ENCODE assay signal across 8 cellular contexts in the genomic region with DNA sequence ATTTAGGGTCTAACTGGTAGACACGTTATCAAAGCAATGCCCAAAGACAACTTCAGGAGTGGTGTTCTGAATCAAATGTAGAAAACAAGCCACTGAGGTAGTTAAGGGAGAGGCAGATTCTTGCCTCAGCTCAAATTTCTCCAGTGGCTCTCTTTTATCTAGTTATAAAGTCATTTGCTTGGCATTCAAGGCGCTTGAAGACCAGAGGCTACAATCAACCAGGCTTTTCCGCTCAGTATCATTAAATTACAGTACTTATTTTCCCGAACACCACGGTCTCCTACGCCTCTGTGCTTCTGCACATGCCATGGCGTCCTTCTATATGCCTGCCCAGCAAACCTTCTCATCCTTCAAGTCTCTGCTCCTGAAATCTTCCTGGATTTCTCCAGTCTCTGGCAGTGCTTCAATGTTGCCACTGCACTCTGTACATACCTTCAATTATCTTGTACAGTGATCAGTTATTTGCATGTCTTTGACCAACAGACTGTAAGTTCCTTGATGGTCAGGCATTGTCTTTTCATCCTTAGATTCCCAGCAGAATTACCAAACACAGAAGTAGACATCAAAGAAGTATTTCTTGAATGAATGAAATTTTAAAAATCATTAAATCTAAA. TPM values are rescaled to one million over a fixed set of nuclear protein-coding genes. Genes with fewer than 3 reads are reported as not detected.
A peak's percentile ranks its signal among the peaks of the same experiment; 100 is the strongest.
DNase-seq lines count a peak whose midpoint lies in the region; ATAC-seq and TF ChIP-seq lines count a peak whose summit lies in the region.

No MANE protein-coding gene starts in this region.

- H3K4me3 ChIP-seq in left ventricle myocardium inferior = peak overlapping the region; percentile 86
- H3K4me3 ChIP-seq in astrocyte of the spinal cord (ENCODE audit: low read depth, low read length) = peak overlapping the region; percentile 53
- H3K4me3 ChIP-seq in lower lobe of right lung = peak overlapping the region; percentile 78
- peak overlapping the region; percentile 55 to 83 for H3K4me3 ChIP-seq in uterus

- ATAC-seq in left cardiac atrium = no peak
- ATAC-seq in lower lobe of right lung = no peak
- ATAC-seq in GM18868 (IDR thresholded peaks at IDR 0.05; ENCODE audit: unreplicated experiment) = no peak
- ATAC-seq in HG03469 (IDR thresholded peaks at IDR 0.05; ENCODE audit: unreplicated experiment) = no peak

- H3K4me1 ChIP-seq in left ventricle myocardium inferior = peaks cover 28% of the 10 kb centered on the region
- H3K4me1 ChIP-seq in lower lobe of right lung = peaks cover 5% of the 10 kb centered on the region
- H3K4me1 ChIP-seq in uterus = no peaks in the 10 kb centered on the region

- intact Hi-C loops in left ventricle myocardium inferior (cut with micrococcal nuclease) (no loop called here), left cardiac atrium (cut with DNase I) (loop anchor here in 1 of 2 donors (10.0 kb wide), 1 partner anchor 158 kb away; no protein-coding TSS in a partner anchor), lower lobe of right lung (cut with DNase I) (no loop called here), uterus (cut with DNase I; ENCODE audit: low total_unique reads) (no loop called here)

- TF ChIP-seq CTCF in left ventricle myocardium inferior (IDR thresholded peaks at IDR 0.05; ENCODE audit: borderline replicate concordance) = no peak
- TF ChIP-seq CTCF in astrocyte of the spinal cord (IDR thresholded peaks at IDR 0.05; ENCODE audit: low read depth, low read length) = no peak
- TF ChIP-seq CTCF in lower lobe of right lung (IDR thresholded peaks at IDR 0.05) = no peak
- TF ChIP-seq CTCF in uterus (IDR thresholded peaks at IDR 0.05) = no peak

- DNase-seq in left ventricle myocardium inferior (no peak), left cardiac atrium (no peak), astrocyte of the spinal cord (ENCODE audit: low read depth, low spot score) (peak; percentile 29), lower lobe of right lung (no peak), uterus (no peak)
- no peak for DNase-seq in central memory CD4-positive, alpha-beta T cell

- in situ Hi-C loops in astrocyte of the spinal cord (cut with HindIII; ENCODE audit: low sequenced_read_pairs) = no loop called here

- no peak for TF ChIP-seq POLR2A in uterus (IDR thresholded peaks at IDR 0.05)

- H3K36me3 ChIP-seq in left ventricle myocardium inferior = no peaks in the 10 kb centered on the region
- no peaks in the 10 kb centered on the region for H3K36me3 ChIP-seq in lower lobe of right lung
- H3K36me3 ChIP-seq in uterus = no peaks in the 10 kb centered on the region

- H3K27me3 ChIP-seq in left ventricle myocardium inferior (ENCODE audit: low read depth) (no peaks in the 10 kb centered on the region), lower lobe of right lung (ENCODE audit: low read depth) (no peaks in the 10 kb centered on the region), uterus (no peaks in the 10 kb centered on the region)

- H3K27ac ChIP-seq in left ventricle myocardium inferior (replicated peaks) = peak overlapping the region; percentile 97
- H3K27ac ChIP-seq in lower lobe of right lung = peak overlapping the region; percentile 94
- peak overlapping the region; percentile 96 to 99 for H3K27ac ChIP-seq in uterus

- H3K9me3 ChIP-seq in left ventricle myocardium inferior (replicated peaks) (no peaks in the 10 kb centered on the region), lower lobe of right lung (no peaks in the 10 kb centered on the region), uterus (no peaks in the 10 kb centered on the region)

RNA-seq across cellular contexts. Expression of a gene that starts 1.4 kb away (rescaled TPM):
- 11.9 TPM for total RNA-seq in left ventricle myocardium inferior
- 10 to 100 TPM; 22.5 to 23.3 TPM for total RNA-seq in left cardiac atrium
- total RNA-seq in lower lobe of right lung = 19.1 TPM
- total RNA-seq in uterus = 100 to 1,000 TPM in 1 of 4 donors, 10 to 100 TPM in 3; 30.0 to 106 (median 51.1) TPM

RNA-seq across cellular contexts. Expression of a gene that starts 29.4 kb away (rescaled TPM):
- total RNA-seq in left ventricle myocardium inferior (0.36 TPM), left cardiac atrium (under 1 TPM; 0.18 to 0.94 TPM), lower lobe of right lung (1.3 TPM), uterus (1 to 10 TPM in 1 of 4 donors, under 1 TPM in 1, not detected in 2; 0.46 to 1.1 TPM)
